ENCODE assay signal across 1 cellular context in the genomic region with DNA sequence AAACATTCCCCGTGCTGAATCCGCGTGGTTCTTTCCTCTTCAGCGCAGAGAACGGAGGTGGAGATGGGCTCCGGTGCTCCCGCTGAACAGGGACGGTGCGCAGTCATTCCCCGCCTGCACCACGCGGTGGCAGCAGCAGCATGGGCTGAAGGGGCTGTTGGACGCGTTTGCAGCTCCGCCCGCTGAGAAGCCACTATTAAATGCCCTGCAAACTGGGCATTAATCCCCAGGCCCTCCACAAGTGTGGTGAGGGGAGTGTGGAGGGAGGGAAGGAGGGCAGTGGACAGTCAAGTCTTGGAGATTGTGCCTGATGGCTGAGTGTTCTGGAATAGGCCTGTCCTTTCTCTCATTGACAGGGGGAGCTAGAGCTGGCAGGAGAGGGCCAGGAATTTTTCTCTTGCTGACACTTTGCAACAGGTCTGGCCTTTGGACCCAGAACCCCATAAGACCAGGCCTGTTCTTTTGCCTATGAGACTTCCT.
TF ChIP-seq lines count a peak whose summit lies in the region.

No MANE protein-coding gene starts in this region.

TF ChIP-seq in HepG2, 621 proteins besides CTCF, POLR2A, EP300 and RAD21 (continued from another document and continues in another):
- TF ChIP-seq, protein P1, sequence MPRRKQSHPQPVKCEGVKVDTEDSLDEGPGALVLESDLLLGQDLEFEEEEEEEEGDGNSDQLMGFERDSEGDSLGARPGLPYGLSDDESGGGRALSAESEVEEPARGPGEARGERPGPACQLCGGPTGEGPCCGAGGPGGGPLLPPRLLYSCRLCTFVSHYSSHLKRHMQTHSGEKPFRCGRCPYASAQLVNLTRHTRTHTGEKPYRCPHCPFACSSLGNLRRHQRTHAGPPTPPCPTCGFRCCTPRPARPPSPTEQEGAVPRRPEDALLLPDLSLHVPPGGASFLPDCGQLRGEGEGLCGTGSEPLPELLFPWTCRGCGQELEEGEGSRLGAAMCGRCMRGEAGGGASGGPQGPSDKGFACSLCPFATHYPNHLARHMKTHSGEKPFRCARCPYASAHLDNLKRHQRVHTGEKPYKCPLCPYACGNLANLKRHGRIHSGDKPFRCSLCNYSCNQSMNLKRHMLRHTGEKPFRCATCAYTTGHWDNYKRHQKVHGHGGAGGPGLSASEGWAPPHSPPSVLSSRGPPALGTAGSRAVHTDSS (CRISPR knock-in tag; conservative IDR thresholded peaks at IDR 0.05) = no peak
- TF ChIP-seq KAT2B (IDR thresholded peaks at IDR 0.05; ENCODE audit: borderline replicate concordance, low read depth, low read length) (no peak), GPN1 (CRISPR knock-in tag; IDR thresholded peaks at IDR 0.05; ENCODE audit: borderline replicate concordance) (no peak), HOXA3 (CRISPR knock-in tag; IDR thresholded peaks at IDR 0.05) (peak; percentile 15; the same call in 1 of the 2 replicates), RNF2 (conservative IDR thresholded peaks at IDR 0.05; ENCODE audit: low read depth) (0 out of 2 replicates have a peak, but pooled peaks have one; percentile 45), ZNF563 (CRISPR knock-in tag; IDR thresholded peaks at IDR 0.05) (no peak; the same call in 1 of the 2 replicates), CC2D1A (CRISPR knock-in tag; IDR thresholded peaks at IDR 0.05) (no peak), SNAPC2 (CRISPR knock-in tag; IDR thresholded peaks at IDR 0.05) (no peak), NFKBIZ (CRISPR knock-in tag; IDR thresholded peaks at IDR 0.05) (no peak), RXRA (CRISPR knock-in tag; IDR thresholded peaks at IDR 0.05) (no peak), MTF1 (CRISPR knock-in tag; IDR thresholded peaks at IDR 0.05) (no peak), ZNF460 (CRISPR knock-in tag; IDR thresholded peaks at IDR 0.05; ENCODE audit: borderline replicate concordance) (no peak), ZNF33A (CRISPR knock-in tag; IDR thresholded peaks at IDR 0.05; ENCODE audit: borderline replicate concordance) (no peak), SYNCRIP (IDR thresholded peaks at IDR 0.05; ENCODE audit: insufficient read depth, low read depth, low read length) (no peak), SP1 (IDR thresholded peaks at IDR 0.05) (no peak), SP1 (CRISPR knock-in tag; IDR thresholded peaks at IDR 0.05) (no peak), ZNF451 (CRISPR knock-in tag; IDR thresholded peaks at IDR 0.05) (peak; percentile 44; the same call in 1 of the 2 replicates), ZNF253 (CRISPR knock-in tag; IDR thresholded peaks at IDR 0.05; ENCODE audit: borderline replicate concordance) (no peak), TP53 (CRISPR knock-in tag; conservative IDR thresholded peaks at IDR 0.05) (no peak), MZF1 (CRISPR knock-in tag; IDR thresholded peaks at IDR 0.05; ENCODE audit: borderline replicate concordance) (no peak), U2AF1 (optimal IDR thresholded peaks at IDR 0.05; ENCODE audit: low read depth, low read length) (no peak), ZNF709 (CRISPR knock-in tag; IDR thresholded peaks at IDR 0.05) (peak; percentile 48; the same call in 1 of the 2 replicates), ARID2 (CRISPR knock-in tag; IDR thresholded peaks at IDR 0.05; ENCODE audit: borderline replicate concordance) (no peak), ZBTB38 (CRISPR knock-in tag; IDR thresholded peaks at IDR 0.05) (no peak), ZNF383 (CRISPR knock-in tag; IDR thresholded peaks at IDR 0.05; ENCODE audit: borderline replicate concordance) (no peak), SRF (IDR thresholded peaks at IDR 0.05; ENCODE audit: low read depth, low read length) (no peak), SMARCE1 (IDR thresholded peaks at IDR 0.05; ENCODE audit: borderline replicate concordance) (no peak), SRSF1 (optimal IDR thresholded peaks at IDR 0.05; ENCODE audit: low read depth, low read length) (no peak), IRF2 (CRISPR knock-in tag; IDR thresholded peaks at IDR 0.05) (no peak), ZNF790 (CRISPR knock-in tag; IDR thresholded peaks at IDR 0.05; ENCODE audit: borderline replicate concordance) (0 out of 2 replicates have a peak, but pooled peaks have one; percentile 43), FOXK1 (CRISPR knock-in tag; IDR thresholded peaks at IDR 0.05; ENCODE audit: borderline replicate concordance, low read depth) (no peak), GABPA (IDR thresholded peaks at IDR 0.05; ENCODE audit: low read depth, low read length) (no peak), GABPA (CRISPR knock-in tag; IDR thresholded peaks at IDR 0.05; ENCODE audit: low read depth) (no peak), DNMT3B (CRISPR knock-in tag; conservative IDR thresholded peaks at IDR 0.05) (no peak)
- TF ChIP-seq, protein P2, sequence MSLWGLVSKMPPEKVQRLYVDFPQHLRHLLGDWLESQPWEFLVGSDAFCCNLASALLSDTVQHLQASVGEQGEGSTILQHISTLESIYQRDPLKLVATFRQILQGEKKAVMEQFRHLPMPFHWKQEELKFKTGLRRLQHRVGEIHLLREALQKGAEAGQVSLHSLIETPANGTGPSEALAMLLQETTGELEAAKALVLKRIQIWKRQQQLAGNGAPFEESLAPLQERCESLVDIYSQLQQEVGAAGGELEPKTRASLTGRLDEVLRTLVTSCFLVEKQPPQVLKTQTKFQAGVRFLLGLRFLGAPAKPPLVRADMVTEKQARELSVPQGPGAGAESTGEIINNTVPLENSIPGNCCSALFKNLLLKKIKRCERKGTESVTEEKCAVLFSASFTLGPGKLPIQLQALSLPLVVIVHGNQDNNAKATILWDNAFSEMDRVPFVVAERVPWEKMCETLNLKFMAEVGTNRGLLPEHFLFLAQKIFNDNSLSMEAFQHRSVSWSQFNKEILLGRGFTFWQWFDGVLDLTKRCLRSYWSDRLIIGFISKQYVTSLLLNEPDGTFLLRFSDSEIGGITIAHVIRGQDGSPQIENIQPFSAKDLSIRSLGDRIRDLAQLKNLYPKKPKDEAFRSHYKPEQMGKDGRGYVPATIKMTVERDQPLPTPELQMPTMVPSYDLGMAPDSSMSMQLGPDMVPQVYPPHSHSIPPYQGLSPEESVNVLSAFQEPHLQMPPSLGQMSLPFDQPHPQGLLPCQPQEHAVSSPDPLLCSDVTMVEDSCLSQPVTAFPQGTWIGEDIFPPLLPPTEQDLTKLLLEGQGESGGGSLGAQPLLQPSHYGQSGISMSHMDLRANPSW (CRISPR knock-in tag; IDR thresholded peaks at IDR 0.05; ENCODE audit: borderline replicate concordance) = no peak
- TF ChIP-seq, protein P3, sequence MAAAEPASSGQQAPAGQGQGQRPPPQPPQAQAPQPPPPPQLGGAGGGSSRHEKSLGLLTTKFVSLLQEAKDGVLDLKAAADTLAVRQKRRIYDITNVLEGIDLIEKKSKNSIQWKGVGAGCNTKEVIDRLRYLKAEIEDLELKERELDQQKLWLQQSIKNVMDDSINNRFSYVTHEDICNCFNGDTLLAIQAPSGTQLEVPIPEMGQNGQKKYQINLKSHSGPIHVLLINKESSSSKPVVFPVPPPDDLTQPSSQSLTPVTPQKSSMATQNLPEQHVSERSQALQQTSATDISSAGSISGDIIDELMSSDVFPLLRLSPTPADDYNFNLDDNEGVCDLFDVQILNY (CRISPR knock-in tag; conservative IDR thresholded peaks at IDR 0.05) = no peak
- TF ChIP-seq, protein P4, sequence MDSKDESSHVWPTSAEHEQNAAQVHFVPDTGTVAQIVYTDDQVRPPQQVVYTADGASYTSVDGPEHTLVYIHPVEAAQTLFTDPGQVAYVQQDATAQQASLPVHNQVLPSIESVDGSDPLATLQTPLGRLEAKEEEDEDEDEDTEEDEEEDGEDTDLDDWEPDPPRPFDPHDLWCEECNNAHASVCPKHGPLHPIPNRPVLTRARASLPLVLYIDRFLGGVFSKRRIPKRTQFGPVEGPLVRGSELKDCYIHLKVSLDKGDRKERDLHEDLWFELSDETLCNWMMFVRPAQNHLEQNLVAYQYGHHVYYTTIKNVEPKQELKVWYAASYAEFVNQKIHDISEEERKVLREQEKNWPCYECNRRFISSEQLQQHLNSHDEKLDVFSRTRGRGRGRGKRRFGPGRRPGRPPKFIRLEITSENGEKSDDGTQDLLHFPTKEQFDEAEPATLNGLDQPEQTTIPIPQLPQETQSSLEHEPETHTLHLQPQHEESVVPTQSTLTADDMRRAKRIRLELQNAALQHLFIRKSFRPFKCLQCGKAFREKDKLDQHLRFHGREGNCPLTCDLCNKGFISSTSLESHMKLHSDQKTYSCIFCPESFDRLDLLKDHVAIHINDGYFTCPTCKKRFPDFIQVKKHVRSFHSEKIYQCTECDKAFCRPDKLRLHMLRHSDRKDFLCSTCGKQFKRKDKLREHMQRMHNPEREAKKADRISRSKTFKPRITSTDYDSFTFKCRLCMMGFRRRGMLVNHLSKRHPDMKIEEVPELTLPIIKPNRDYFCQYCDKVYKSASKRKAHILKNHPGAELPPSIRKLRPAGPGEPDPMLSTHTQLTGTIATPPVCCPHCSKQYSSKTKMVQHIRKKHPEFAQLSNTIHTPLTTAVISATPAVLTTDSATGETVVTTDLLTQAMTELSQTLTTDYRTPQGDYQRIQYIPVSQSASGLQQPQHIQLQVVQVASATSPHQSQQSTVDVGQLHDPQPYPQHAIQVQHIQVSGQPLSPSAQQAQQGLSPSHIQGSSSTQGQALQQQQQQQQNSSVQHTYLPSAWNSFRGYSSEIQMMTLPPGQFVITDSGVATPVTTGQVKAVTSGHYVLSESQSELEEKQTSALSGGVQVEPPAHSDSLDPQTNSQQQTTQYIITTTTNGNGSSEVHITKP (CRISPR knock-in tag; IDR thresholded peaks at IDR 0.05; ENCODE audit: low read depth) = peak; percentile 31; the same call in 1 of the 2 replicates
- TF ChIP-seq, protein P5, sequence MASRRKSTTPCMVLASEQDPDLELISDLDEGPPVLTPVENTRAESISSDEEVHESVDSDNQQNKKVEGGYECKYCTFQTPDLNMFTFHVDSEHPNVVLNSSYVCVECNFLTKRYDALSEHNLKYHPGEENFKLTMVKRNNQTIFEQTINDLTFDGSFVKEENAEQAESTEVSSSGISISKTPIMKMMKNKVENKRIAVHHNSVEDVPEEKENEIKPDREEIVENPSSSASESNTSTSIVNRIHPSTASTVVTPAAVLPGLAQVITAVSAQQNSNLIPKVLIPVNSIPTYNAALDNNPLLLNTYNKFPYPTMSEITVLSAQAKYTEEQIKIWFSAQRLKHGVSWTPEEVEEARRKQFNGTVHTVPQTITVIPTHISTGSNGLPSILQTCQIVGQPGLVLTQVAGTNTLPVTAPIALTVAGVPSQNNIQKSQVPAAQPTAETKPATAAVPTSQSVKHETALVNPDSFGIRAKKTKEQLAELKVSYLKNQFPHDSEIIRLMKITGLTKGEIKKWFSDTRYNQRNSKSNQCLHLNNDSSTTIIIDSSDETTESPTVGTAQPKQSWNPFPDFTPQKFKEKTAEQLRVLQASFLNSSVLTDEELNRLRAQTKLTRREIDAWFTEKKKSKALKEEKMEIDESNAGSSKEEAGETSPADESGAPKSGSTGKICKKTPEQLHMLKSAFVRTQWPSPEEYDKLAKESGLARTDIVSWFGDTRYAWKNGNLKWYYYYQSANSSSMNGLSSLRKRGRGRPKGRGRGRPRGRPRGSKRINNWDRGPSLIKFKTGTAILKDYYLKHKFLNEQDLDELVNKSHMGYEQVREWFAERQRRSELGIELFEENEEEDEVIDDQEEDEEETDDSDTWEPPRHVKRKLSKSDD (CRISPR knock-in tag; IDR thresholded peaks at IDR 0.05; ENCODE audit: low read depth) = no peak
- TF ChIP-seq, protein P6, sequence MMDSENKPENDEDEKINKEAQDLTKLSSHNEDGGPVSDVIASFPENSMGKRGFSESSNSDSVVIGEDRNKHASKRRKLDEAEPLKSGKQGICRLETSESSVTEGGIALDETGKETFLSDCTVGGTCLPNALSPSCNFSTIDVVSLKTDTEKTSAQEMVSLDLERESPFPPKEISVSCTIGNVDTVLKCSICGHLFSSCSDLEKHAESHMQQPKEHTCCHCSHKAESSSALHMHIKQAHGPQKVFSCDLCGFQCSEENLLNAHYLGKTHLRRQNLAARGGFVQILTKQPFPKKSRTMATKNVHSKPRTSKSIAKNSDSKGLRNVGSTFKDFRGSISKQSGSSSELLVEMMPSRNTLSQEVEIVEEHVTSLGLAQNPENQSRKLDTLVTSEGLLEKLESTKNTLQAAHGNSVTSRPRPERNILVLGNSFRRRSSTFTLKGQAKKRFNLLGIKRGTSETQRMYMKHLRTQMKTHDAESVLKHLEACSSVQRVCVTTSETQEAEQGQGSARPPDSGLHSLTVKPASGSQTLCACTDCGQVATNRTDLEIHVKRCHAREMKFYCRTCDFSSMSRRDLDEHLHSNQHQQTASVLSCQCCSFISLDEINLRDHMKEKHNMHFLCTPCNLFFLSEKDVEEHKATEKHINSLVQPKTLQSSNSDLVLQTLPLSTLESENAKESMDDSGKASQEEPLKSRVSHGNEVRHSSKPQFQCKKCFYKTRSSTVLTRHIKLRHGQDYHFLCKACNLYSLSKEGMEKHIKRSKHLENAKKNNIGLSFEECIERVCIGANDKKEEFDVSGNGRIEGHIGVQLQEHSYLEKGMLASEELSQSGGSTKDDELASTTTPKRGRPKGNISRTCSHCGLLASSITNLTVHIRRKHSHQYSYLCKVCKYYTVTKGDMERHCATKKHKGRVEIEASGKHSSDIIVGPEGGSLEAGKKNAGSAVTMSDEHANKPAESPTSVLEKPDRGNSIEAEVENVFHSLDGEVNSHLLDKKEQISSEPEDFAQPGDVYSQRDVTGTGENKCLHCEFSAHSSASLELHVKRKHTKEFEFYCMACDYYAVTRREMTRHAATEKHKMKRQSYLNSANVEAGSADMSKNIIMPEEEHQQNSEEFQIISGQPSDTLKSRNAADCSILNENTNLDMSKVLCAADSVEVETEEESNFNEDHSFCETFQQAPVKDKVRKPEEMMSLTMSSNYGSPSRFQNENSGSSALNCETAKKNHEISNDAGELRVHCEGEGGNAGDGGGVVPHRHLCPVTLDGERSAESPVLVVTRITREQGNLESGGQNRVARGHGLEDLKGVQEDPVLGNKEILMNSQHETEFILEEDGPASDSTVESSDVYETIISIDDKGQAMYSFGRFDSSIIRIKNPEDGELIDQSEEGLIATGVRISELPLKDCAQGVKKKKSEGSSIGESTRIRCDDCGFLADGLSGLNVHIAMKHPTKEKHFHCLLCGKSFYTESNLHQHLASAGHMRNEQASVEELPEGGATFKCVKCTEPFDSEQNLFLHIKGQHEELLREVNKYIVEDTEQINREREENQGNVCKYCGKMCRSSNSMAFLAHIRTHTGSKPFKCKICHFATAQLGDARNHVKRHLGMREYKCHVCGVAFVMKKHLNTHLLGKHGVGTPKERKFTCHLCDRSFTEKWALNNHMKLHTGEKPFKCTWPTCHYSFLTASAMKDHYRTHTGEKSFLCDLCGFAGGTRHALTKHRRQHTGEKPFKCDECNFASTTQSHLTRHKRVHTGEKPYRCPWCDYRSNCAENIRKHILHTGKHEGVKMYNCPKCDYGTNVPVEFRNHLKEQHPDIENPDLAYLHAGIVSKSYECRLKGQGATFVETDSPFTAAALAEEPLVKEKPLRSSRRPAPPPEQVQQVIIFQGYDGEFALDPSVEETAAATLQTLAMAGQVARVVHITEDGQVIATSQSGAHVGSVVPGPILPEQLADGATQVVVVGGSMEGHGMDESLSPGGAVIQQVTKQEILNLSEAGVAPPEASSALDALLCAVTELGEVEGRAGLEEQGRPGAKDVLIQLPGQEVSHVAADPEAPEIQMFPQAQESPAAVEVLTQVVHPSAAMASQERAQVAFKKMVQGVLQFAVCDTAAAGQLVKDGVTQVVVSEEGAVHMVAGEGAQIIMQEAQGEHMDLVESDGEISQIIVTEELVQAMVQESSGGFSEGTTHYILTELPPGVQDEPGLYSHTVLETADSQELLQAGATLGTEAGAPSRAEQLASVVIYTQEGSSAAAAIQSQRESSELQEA (CRISPR knock-in tag; IDR thresholded peaks at IDR 0.05; ENCODE audit: not compliant biosample characterization) = no peak
- TF ChIP-seq, protein P7, sequence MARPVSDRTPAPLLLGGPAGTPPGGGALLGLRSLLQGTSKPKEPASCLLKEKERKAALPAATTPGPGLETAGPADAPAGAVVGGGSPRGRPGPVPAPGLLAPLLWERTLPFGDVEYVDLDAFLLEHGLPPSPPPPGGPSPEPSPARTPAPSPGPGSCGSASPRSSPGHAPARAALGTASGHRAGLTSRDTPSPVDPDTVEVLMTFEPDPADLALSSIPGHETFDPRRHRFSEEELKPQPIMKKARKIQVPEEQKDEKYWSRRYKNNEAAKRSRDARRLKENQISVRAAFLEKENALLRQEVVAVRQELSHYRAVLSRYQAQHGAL (CRISPR knock-in tag; IDR thresholded peaks at IDR 0.05; ENCODE audit: not compliant biosample characterization) = no peak
